ENCODE assay signal across 9 cellular contexts in genomic region chr13:95480131-95480545, GRCh38.
DNase-seq lines count a peak whose midpoint lies in the region; ATAC-seq lines count a peak whose summit lies in the region.
"Had no signal": no experiment of that assay in that cellular context is flagged by ENCODE, and none has a peak within 500 bp of the region (broad histone marks: within the 10 kb centered on the region; RNA-seq: fewer than 3 reads in every experiment).

No MANE protein-coding gene starts in this region.

- H3K9me3 Mint-ChIP-seq in activated T-cell treated with anti-CD3 and anti-CD28 coated beads, Interleukin-2, amount 50 U/mL, for 4 hours = no peaks in the 10 kb centered on the region
- no peaks in the 10 kb centered on the region for H3K9me3 Mint-ChIP-seq in immature natural killer cell
- H3K9me3 Mint-ChIP-seq: activated naive CD8-positive, alpha-beta T cell treated with anti-CD3 and anti-CD28 coated beads, Interleukin-2, amount 10 ng/mL, durations not matched to agents 7 days and 5 days had no signal

- no peaks in the 10 kb centered on the region for H3K36me3 Mint-ChIP-seq in activated T-cell treated with anti-CD3 and anti-CD28 coated beads, Interleukin-2, amount 50 U/mL, for 4 hours (ENCODE audit: insufficient read depth)
- H3K36me3 Mint-ChIP-seq in immature natural killer cell = no peaks in the 10 kb centered on the region
- H3K36me3 Mint-ChIP-seq: activated naive CD8-positive, alpha-beta T cell treated with anti-CD3 and anti-CD28 coated beads, Interleukin-2, amount 10 ng/mL, durations not matched to agents 7 days and 5 days had no signal

- peaks cover 4% of the 10 kb centered on the region for H3K27me3 Mint-ChIP-seq in activated T-cell treated with anti-CD3 and anti-CD28 coated beads, Interleukin-2, amount 50 U/mL, for 4 hours (ENCODE audit: low read depth)
- H3K27me3 Mint-ChIP-seq in immature natural killer cell (ENCODE audit: low read depth in 3 of 3) = peaks cover 2 to 3% (median 2%) of the 10 kb centered on the region in 3 donors

- H3K27ac Mint-ChIP-seq in immature natural killer cell = no peak overlapping the region
- H3K27ac Mint-ChIP-seq: activated naive CD8-positive, alpha-beta T cell treated with anti-CD3 and anti-CD28 coated beads, Interleukin-2, amount 10 ng/mL, durations not matched to agents 7 days and 5 days had no signal

- DNase-seq in activated T-cell treated with anti-CD3 and anti-CD28 coated beads for 48 hours (ENCODE audit: low read depth) (peak; percentile 14), SIG-M5 treated with dmso at 0.1 percent for 504 hours (lab: John Stamatoyannopoulos, UW; ENCODE audit: unreplicated experiment) (peak; percentile 94), sciatic nerve (ENCODE audit: low spot score) (no peak), retina (no peak), cerebellum (ENCODE audit: low spot score) (no peak), immature natural killer cell (no peak)
- no peak for DNase-seq in activated T-cell treated with anti-CD3 and anti-CD28 coated beads, Interleukin-2, amount 50 U/mL, for 4 hours
- DNase-seq: activated naive CD8-positive, alpha-beta T cell treated with anti-CD3 and anti-CD28 coated beads, Interleukin-2, amount 10 ng/mL, durations not matched to agents 7 days and 5 days had no signal

- no peak overlapping the region for H3K4me3 Mint-ChIP-seq in activated T-cell treated with anti-CD3 and anti-CD28 coated beads, Interleukin-2, amount 50 U/mL, for 4 hours
- peak overlapping the region in 2 of 5 donors; percentile 6 to 30 for H3K4me3 Mint-ChIP-seq in immature natural killer cell
- H3K4me3 Mint-ChIP-seq: activated naive CD8-positive, alpha-beta T cell treated with anti-CD3 and anti-CD28 coated beads, Interleukin-2, amount 10 ng/mL, durations not matched to agents 7 days and 5 days had no signal

- no peak for ATAC-seq in activated T-cell treated with anti-CD3 and anti-CD28 coated beads, Interleukin-2, amount 50 U/mL, for 4 hours
- ATAC-seq in HG02870 (IDR thresholded peaks at IDR 0.05; ENCODE audit: unreplicated experiment) (peak; percentile 64), sciatic nerve (peak; percentile 78)

- intact Hi-C loops in sciatic nerve (cut with DNase I) = no loop called here

- peaks cover 6% of the 10 kb centered on the region for H3K4me1 Mint-ChIP-seq in activated T-cell treated with anti-CD3 and anti-CD28 coated beads, Interleukin-2, amount 50 U/mL, for 4 hours (ENCODE audit: low read depth)
- H3K4me1 Mint-ChIP-seq in immature natural killer cell = peaks cover 8 to 15% of the 10 kb centered on the region in 2 donors

Comparison
In these comparisons a context has a peak if more than half of its experiments do, and no peak if none do; other contexts are left out.
1. DNase-seq: peak in activated T-cell treated with anti-CD3 and anti-CD28 coated beads for 48 hours (single experiment) and SIG-M5 treated with dmso at 0.1 percent for 504 hours (single experiment); none in activated T-cell treated with anti-CD3 and anti-CD28 coated beads, Interleukin-2, amount 50 U/mL, for 4 hours (single experiment), sciatic nerve (single experiment), retina (single experiment), cerebellum (single experiment) and immature natural killer cell (0 of 3).
2. ATAC-seq: peak in HG02870 (single experiment) and sciatic nerve (single experiment); none in activated T-cell treated with anti-CD3 and anti-CD28 coated beads, Interleukin-2, amount 50 U/mL, for 4 hours (0 of 2).